15 cellular contexts compared by ENCODE assay signal in genomic region chr3:101200461-101200860, GRCh38.
"Had no signal": no experiment of that assay in that cellular context is flagged by ENCODE, and none has a peak within 500 bp of the region (broad histone marks: within the 10 kb centered on the region; RNA-seq: fewer than 3 reads in every experiment).

No MANE protein-coding gene starts in this region.

- H3K27ac ChIP-seq: psoas muscle, upper lobe of right lung had no signal

- H3K9me3 Mint-ChIP-seq: activated naive CD8-positive, alpha-beta T cell treated with anti-CD3 and anti-CD28 coated beads, Interleukin-2, amount 50 U/mL, for 24 hours; activated T-helper 1 cell treated with anti-CD3 and anti-CD28 coated beads, Interleukin-12 subunit alpha, Interleukin-12 subunit beta, Interleukin-2, Interleukin-4 antibody, amounts not matched to agents 30 ng/mL and 10 ng/mL and 1 ng/mL, durations not matched to agents 14 hours and 24 hours and 36 hours; natural killer cell treated with Interleukin-12 subunit alpha and Interleukin-12 subunit beta and Interleukin-15 and Interleukin-18, amount 100 ng/mL, for 72 hours; WTC11 had no signal

- H3K36me3 Mint-ChIP-seq: natural killer cell treated with Interleukin-12 subunit alpha and Interleukin-12 subunit beta and Interleukin-15 and Interleukin-18, amount 100 ng/mL, for 72 hours; WTC11 had no signal

- DNase-seq: activated CD4-positive, alpha-beta T cell treated with anti-CD3 and anti-CD28 coated beads for 48 hours; activated CD8-positive, alpha-beta T cell treated with anti-CD3 and anti-CD28 coated beads, Interleukin-2, amount 10 ng/mL, durations not matched to agents 7 days and 5 days; activated naive CD4-positive, alpha-beta T cell treated with Interleukin-2 at 50 U/mL for 16 hours; activated naive CD8-positive, alpha-beta T cell treated with anti-CD3 and anti-CD28 coated beads, Interleukin-2, amount 50 U/mL, for 24 hours; hypothalamus; kidney glomerular epithelial cell; psoas muscle; stimulated activated CD4-positive, alpha-beta T cell treated with anti-CD3 and anti-CD28 coated beads, Interleukin-4, amount 100 ng/mL, for 1 hour; stimulated activated CD8-positive, alpha-beta memory T cell treated with anti-CD3 and anti-CD28 coated beads, Interleukin-4, amount 100 ng/mL, for 48 hours; stimulated activated naive CD8-positive, alpha-beta T cell treated with anti-CD3 and anti-CD28 coated beads, Interleukin-15, Interleukin-2, amounts not matched to agents 100 U/mL and 50 U/mL, for 24 hours; upper lobe of right lung had no signal

- H3K27me3 ChIP-seq: upper lobe of right lung had no signal

- H3K36me3 ChIP-seq: upper lobe of right lung had no signal

- H3K9me3 ChIP-seq: psoas muscle, upper lobe of right lung had no signal

- H3K4me3 Mint-ChIP-seq: activated CD8-positive, alpha-beta T cell treated with anti-CD3 and anti-CD28 coated beads, Interleukin-2, amount 10 ng/mL, durations not matched to agents 7 days and 5 days; activated naive CD8-positive, alpha-beta T cell treated with anti-CD3 and anti-CD28 coated beads, Interleukin-2, amount 50 U/mL, for 24 hours; activated T-helper 1 cell treated with anti-CD3 and anti-CD28 coated beads, Interleukin-12 subunit alpha, Interleukin-12 subunit beta, Interleukin-2, Interleukin-4 antibody, amounts not matched to agents 30 ng/mL and 10 ng/mL and 1 ng/mL, durations not matched to agents 14 hours and 24 hours and 36 hours; natural killer cell treated with Interleukin-12 subunit alpha and Interleukin-12 subunit beta and Interleukin-15 and Interleukin-18, amount 100 ng/mL, for 72 hours; WTC11 had no signal

- H3K4me1 Mint-ChIP-seq: activated naive CD8-positive, alpha-beta T cell treated with anti-CD3 and anti-CD28 coated beads, Interleukin-2, amount 50 U/mL, for 24 hours had no signal

- H3K27ac Mint-ChIP-seq: activated CD8-positive, alpha-beta T cell treated with anti-CD3 and anti-CD28 coated beads, Interleukin-2, amount 10 ng/mL, durations not matched to agents 7 days and 5 days; activated naive CD8-positive, alpha-beta T cell treated with anti-CD3 and anti-CD28 coated beads, Interleukin-2, amount 50 U/mL, for 24 hours; activated T-helper 1 cell treated with anti-CD3 and anti-CD28 coated beads, Interleukin-12 subunit alpha, Interleukin-12 subunit beta, Interleukin-2, Interleukin-4 antibody, amounts not matched to agents 30 ng/mL and 10 ng/mL and 1 ng/mL, durations not matched to agents 14 hours and 24 hours and 36 hours; natural killer cell treated with Interleukin-12 subunit alpha and Interleukin-12 subunit beta and Interleukin-15 and Interleukin-18, amount 100 ng/mL, for 72 hours; WTC11 had no signal

- H3K4me1 ChIP-seq: psoas muscle had no signal

- H3K4me3 ChIP-seq: lung, psoas muscle, upper lobe of right lung had no signal
